In the genomic region with DNA sequence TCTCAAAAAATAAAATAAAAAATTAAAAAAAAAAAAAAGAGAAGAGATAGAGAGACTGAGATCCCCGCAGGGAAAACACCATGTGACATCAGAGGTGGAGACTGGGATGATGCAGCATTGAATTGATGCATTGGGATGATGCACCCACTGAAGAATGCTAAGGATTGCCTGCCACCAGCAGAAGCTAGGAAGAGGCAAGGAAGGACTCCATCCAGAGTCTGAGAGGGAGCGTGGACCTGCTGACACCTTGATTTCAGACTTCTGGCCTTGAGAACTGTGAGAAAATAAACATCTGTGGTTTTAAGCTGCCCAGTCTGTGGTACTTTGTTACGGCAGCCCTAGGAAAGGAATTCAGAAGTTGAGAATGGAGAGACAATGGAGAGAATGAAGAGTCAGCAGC, we compare ENCODE assay signal across 18 cellular contexts.
A peak's percentile ranks its signal among the peaks of the same experiment; 100 is the strongest.
DNase-seq lines count a peak whose midpoint lies in the region; ATAC-seq, FAIRE-seq and TF ChIP-seq lines count a peak whose summit lies in the region.
"Had no signal": no experiment of that assay in that cellular context is flagged by ENCODE, and none has a peak within 500 bp of the region (broad histone marks: within the 10 kb centered on the region; RNA-seq: fewer than 3 reads in every experiment).

No MANE protein-coding gene starts in this region.

- no peaks in the 10 kb centered on the region for H3K79me2 ChIP-seq in PC-9 (ENCODE audit: low read depth)

- no peaks in the 10 kb centered on the region for H3K9me2 ChIP-seq in PC-9 (ENCODE audit: insufficient read depth)

- CTCF ChIA-PET in PC-9 (lab: Charles Lee) = no interaction called here

- peak; percentile 23 for DNase-seq in H54 (ENCODE audit: insufficient read length, low spot score)
- DNase-seq in amniotic epithelial cell (ENCODE audit: low read depth) = peak; percentile 85
- peak in 1 of 2 donors; percentile 21 for DNase-seq in foreskin keratinocyte
- DNase-seq in PC-9 = no peak
- no peak for DNase-seq in GM13977 (ENCODE audit: low spot score)
- DNase-seq: activated CD8-positive, alpha-beta T cell treated with anti-CD3 and anti-CD28 coated beads for 36 hours; activated T-cell treated with anti-CD3 and anti-CD28 coated beads, Interleukin-2, amount 50 U/mL, for 24 hours; C1 segment of cervical spinal cord; erythroblast; NCI-H2029 treated with DMSO at 0.1 percent for 48 hours; NCI-H510A; occipital lobe; right cardiac atrium; Right ventricle myocardium superior; T-cell had no signal

- H2AFZ ChIP-seq in PC-9 = no peak overlapping the region

- POLR2A ChIA-PET in PC-9 (lab: Charles Lee; ENCODE audit: unreplicated experiment) = no interaction called here

- in situ Hi-C loops in GM13977 (cut with MboI; ENCODE audit: low pct_unique_long_range_greater_than_20kb, low sequenced_read_pairs, unreplicated experiment) = no loop called here

- no TSS peak for BruUV-seq in PC-9 (replicated peaks; lab: Mats Ljungman, UMichigan)

- intact Hi-C loops in PC-9 (cut with micrococcal nuclease; ENCODE audit: unreplicated experiment) = no loop called here

- TF ChIP-seq CTCF in foreskin keratinocyte (conservative IDR thresholded peaks at IDR 0.05) (no peak), PC-9 (conservative IDR thresholded peaks at IDR 0.05) (no peak), GM13977 (IDR thresholded peaks at IDR 0.05; ENCODE audit: extremely low read depth, insufficient read depth, missing control alignments) (no peak)

- H3K27ac ChIP-seq in foreskin keratinocyte (no peak overlapping the region), PC-9 (no peak overlapping the region)
- H3K27ac ChIP-seq: cardiac muscle cell had no signal

- no peaks in the 10 kb centered on the region for H4K20me1 ChIP-seq in PC-9 (ENCODE audit: insufficient read depth)

- no peak for FAIRE-seq in H54 (lab: Jason Lieb, UNC)

- H3K4me2 ChIP-seq in PC-9 = no peak overlapping the region

- H3K4me3 ChIP-seq in PC-9 = no peak overlapping the region
- H3K4me3 ChIP-seq: cardiac muscle cell had no signal

- H3K4me1 ChIP-seq in foreskin keratinocyte (no peaks in the 10 kb centered on the region), PC-9 (replicated peaks; ENCODE audit: insufficient read depth) (no peaks in the 10 kb centered on the region)

- H3F3A ChIP-seq in PC-9 (ENCODE audit: insufficient read depth, low read depth) = no peaks in the 10 kb centered on the region

- H3K9me3 ChIP-seq in PC-9 (ENCODE audit: insufficient read depth, low read depth) = no peaks in the 10 kb centered on the region

- H3K27me3 ChIP-seq in foreskin keratinocyte (peaks cover 4% of the 10 kb centered on the region), PC-9 (ENCODE audit: insufficient read depth, low read depth) (no peaks in the 10 kb centered on the region)
- H3K27me3 ChIP-seq: cardiac muscle cell had no signal

- TF ChIP-seq POLR2A in H54 (IDR thresholded peaks at IDR 0.05; ENCODE audit: low read depth, low read length) = no peak

- no peaks in the 10 kb centered on the region for H3K36me3 ChIP-seq in PC-9 (ENCODE audit: low read depth)
- H3K36me3 ChIP-seq: cardiac muscle cell had no signal

- ATAC-seq in foreskin keratinocyte (peak; percentile 46), GM21529 (IDR thresholded peaks at IDR 0.05; ENCODE audit: unreplicated experiment) (no peak), HG02938 (IDR thresholded peaks at IDR 0.05; ENCODE audit: unreplicated experiment) (no peak)
- ATAC-seq: activated CD8-positive, alpha-beta T cell treated with anti-CD3 and anti-CD28 coated beads for 36 hours; right cardiac atrium; T-cell had no signal

Comparison
In these comparisons a context has a peak if more than half of its experiments do, and no peak if none do; other contexts are left out.
1. DNase-seq: peak in H54 (single experiment) and amniotic epithelial cell (single experiment); none in PC-9 (0 of 2) and GM13977 (single experiment).